ENCODE assay signal across 10 cellular contexts in genomic region chrX:136747003-136747986, GRCh38. TPM values are rescaled to one million over a fixed set of nuclear protein-coding genes. Genes with fewer than 3 reads are reported as not detected.
A peak's percentile ranks its signal among the peaks of the same experiment; 100 is the strongest.
DNase-seq lines count a peak whose midpoint lies in the region; ATAC-seq and TF ChIP-seq lines count a peak whose summit lies in the region.
"Had no signal": no experiment of that assay in that cellular context is flagged by ENCODE, and none has a peak within 500 bp of the region (broad histone marks: within the 10 kb centered on the region; RNA-seq: fewer than 3 reads in every experiment).

No MANE protein-coding gene starts in this region.

- peaks cover 0 to 7% (median 0%) of the 10 kb centered on the region in 7 donors for H3K27me3 ChIP-seq in heart right ventricle

- H3K27ac Mint-ChIP-seq in activated CD4-positive, alpha-beta T cell treated with anti-CD3 and anti-CD28 coated beads, Interleukin-2, amount 10 ng/mL, durations not matched to agents 7 days and 5 days: peak overlapping the region; percentile 33

- peak overlapping the region in 9 of 10 donors; percentile 10 to 82 (median 39) for H3K27ac ChIP-seq in heart right ventricle

- peaks cover 60% of the 10 kb centered on the region for H3K36me3 Mint-ChIP-seq in activated CD4-positive, alpha-beta T cell treated with anti-CD3 and anti-CD28 coated beads, Interleukin-2, amount 10 ng/mL, durations not matched to agents 7 days and 5 days (ENCODE audit: low read depth)

- no peaks in the 10 kb centered on the region for H3K9me3 ChIP-seq in heart right ventricle

- CTCF ChIA-PET in activated CD4-positive, alpha-beta T cell treated with anti-CD3 and anti-CD28 coated beads, Interleukin-2, amount 10 ng/mL, durations not matched to agents 7 days and 5 days (lab: Charles Lee): interaction anchor here (0.5 to 2.9 kb wide), 7 partner anchors 9 to 102 kb away, joined by 3 to 8 read pairs (median 3); no protein-coding TSS in a partner anchor

- ATAC-seq in heart right ventricle: peak in 4 of 8 donors; percentile 30 to 75 (median 61)
- ATAC-seq in HG03196 (IDR thresholded peaks at IDR 0.05; ENCODE audit: unreplicated experiment): peak; percentile 62
- peak; percentile 75 for ATAC-seq in stimulated activated naive CD8-positive, alpha-beta T cell treated with anti-CD3 and anti-CD28 coated beads, Interleukin-15, Interleukin-2, amounts not matched to agents 100 U/mL and 50 U/mL, for 24 hours
- no peak for ATAC-seq in HG02840 (IDR thresholded peaks at IDR 0.05; ENCODE audit: low FRiP score, unreplicated experiment)

- H3K4me3 ChIP-seq in heart right ventricle: no peak overlapping the region

- 54 to 64% methylated on average over 8 of the region's 8 CpGs for WGBS in heart right ventricle, 2 donors

- H3K4me1 Mint-ChIP-seq in activated CD4-positive, alpha-beta T cell treated with anti-CD3 and anti-CD28 coated beads, Interleukin-2, amount 10 ng/mL, durations not matched to agents 7 days and 5 days: peaks cover 83% of the 10 kb centered on the region

- H3K4me3 Mint-ChIP-seq in activated CD4-positive, alpha-beta T cell treated with anti-CD3 and anti-CD28 coated beads, Interleukin-2, amount 10 ng/mL, durations not matched to agents 7 days and 5 days: no peak overlapping the region

- intact Hi-C loops in heart right ventricle (cut with DNase I): loop anchor here in 1 of 10 donors (2.0 kb wide), 1 partner anchor 34 kb away; no protein-coding TSS in a partner anchor
- intact Hi-C loops in cardiac septum (cut with DNase I): no loop called here

- no peaks in the 10 kb centered on the region for H3K9me3 Mint-ChIP-seq in activated CD4-positive, alpha-beta T cell treated with anti-CD3 and anti-CD28 coated beads, Interleukin-2, amount 10 ng/mL, durations not matched to agents 7 days and 5 days

- H3K4me1 ChIP-seq in heart right ventricle: peaks cover 0 to 77% (median 37%) of the 10 kb centered on the region in 9 donors

- no peak for TF ChIP-seq CTCF in heart right ventricle (IDR thresholded peaks at IDR 0.05)

- POLR2A ChIA-PET in activated CD4-positive, alpha-beta T cell treated with anti-CD3 and anti-CD28 coated beads, Interleukin-2, amount 10 ng/mL, durations not matched to agents 7 days and 5 days (lab: Charles Lee): no interaction called here

- no peak for DNase-seq in heart right ventricle
- no peak for DNase-seq in cardiac septum (ENCODE audit: low spot score)
- DNase-seq in activated CD4-positive, alpha-beta T cell treated with anti-CD3 and anti-CD28 coated beads, Interleukin-2, amount 10 ng/mL, durations not matched to agents 7 days and 5 days: no peak
- no peak for DNase-seq in stimulated activated naive CD8-positive, alpha-beta T cell treated with anti-CD3 and anti-CD28 coated beads, Interleukin-15, Interleukin-2, amounts not matched to agents 100 U/mL and 50 U/mL, for 24 hours
- no peak for DNase-seq in epidermal melanocyte (ENCODE audit: insufficient read length, low spot score)
- DNase-seq in NCI-H187 (lab: John Stamatoyannopoulos, UW): no peak
- DNase-seq: EL, NCI-H226 had no signal

- H3K36me3 ChIP-seq in heart right ventricle: peaks cover 0 to 31% (median 0%) of the 10 kb centered on the region in 9 donors

- H3K27me3 Mint-ChIP-seq in activated CD4-positive, alpha-beta T cell treated with anti-CD3 and anti-CD28 coated beads, Interleukin-2, amount 10 ng/mL, durations not matched to agents 7 days and 5 days: no peaks in the 10 kb centered on the region

RNA-seq across cellular contexts. Expression of gene ARHGEF6, which starts 33.4 kb away (rescaled TPM):
- total RNA-seq in heart right ventricle (10 to 100 TPM; 39.5 to 88.0 (median 52.2) TPM), cardiac septum (51.3 TPM)
- polyA plus RNA-seq in heart right ventricle: 10 to 100 TPM; 15.3 to 16.5 TPM
- 100 to 1,000 TPM in 1 of 2 experiments, 10 to 100 TPM in 1; 97.2 to 122 TPM for total RNA-seq in activated CD4-positive, alpha-beta T cell treated with anti-CD3 and anti-CD28 coated beads, Interleukin-2, amount 10 ng/mL, durations not matched to agents 7 days and 5 days
